In the genomic region with DNA sequence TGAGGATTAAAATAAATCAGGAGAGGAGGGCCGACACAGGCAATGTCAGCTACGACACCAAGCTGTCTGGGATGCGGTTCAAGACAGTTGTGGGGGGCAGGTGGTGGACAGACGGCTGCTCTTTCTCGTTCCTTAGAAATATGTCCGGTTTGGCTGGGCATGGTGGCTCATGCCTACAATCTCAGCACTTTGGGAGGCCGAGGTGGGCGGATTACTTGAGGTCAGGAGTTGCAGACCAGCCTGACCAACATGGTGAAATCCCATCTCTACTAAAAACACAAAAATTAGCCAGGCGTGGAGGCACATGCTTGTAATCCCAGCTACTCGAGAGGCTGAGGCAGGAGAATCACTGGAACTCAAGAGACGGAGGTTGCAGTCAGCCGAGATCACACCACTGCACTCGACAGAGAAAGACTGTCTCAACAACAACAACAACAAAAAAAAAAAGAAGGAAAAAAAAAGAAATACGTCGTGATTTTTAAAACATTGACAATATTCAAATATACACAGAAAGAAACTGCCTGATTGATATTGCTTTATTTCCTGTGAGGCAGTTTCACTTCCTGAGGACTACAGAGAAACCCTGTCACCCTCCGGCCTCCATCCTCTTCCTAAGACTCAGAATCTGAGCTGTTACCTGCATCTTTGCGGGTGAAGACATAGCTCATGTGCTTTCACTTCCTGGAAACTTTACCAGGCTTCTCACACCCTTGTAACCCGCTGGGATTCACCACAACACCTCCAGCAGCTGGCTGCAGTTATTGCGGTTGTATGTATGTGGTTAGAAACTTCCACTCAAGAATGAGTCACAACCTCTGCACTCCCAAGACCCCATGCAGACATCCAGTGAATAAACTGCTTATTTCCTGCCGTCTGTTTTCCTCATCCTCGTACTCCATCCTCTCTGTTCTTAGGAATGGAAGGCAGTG, we compare ENCODE assay signal across 8 cellular contexts.
DNase-seq lines count a peak whose midpoint lies in the region; ATAC-seq lines count a peak whose summit lies in the region.

No MANE protein-coding gene starts in this region.

- H3K36me3 Mint-ChIP-seq in naive B cell = no peaks in the 10 kb centered on the region

- peaks cover 54 to 77% (median 63%) of the 10 kb centered on the region in 3 donors for H3K4me1 Mint-ChIP-seq in naive B cell

- H3K4me1 ChIP-seq in adipocyte (ENCODE audit: control insufficient read depth, insufficient read depth, low read length) = no peaks in the 10 kb centered on the region

- peak overlapping the region; percentile 52 to 98 (median 96) for H3K27ac Mint-ChIP-seq in naive B cell

- DNase-seq in AG08396 (ENCODE audit: low spot score) (peak; percentile 75), GM19238 (ENCODE audit: insufficient read length, low spot score) (peak; percentile 39), SKM-1 (lab: John Stamatoyannopoulos, UW; ENCODE audit: unreplicated experiment) (peak; percentile 24), adipocyte (ENCODE audit: low read depth) (peak; percentile 64), naive B cell (peak; percentile 87), anterior cingulate cortex (lab: John Stamatoyannopoulos, UW) (no peak), hypothalamus (lab: John Stamatoyannopoulos, UW) (no peak)

- H3K27me3 Mint-ChIP-seq in naive B cell = no peaks in the 10 kb centered on the region

- no peak overlapping the region for H3K4me3 ChIP-seq in adipocyte (ENCODE audit: low read length)

- no peaks in the 10 kb centered on the region for H3K9me3 Mint-ChIP-seq in naive B cell

- H3K9ac ChIP-seq in adipocyte (ENCODE audit: low read length) = no peak overlapping the region

- H3K9me3 ChIP-seq in adipocyte (ENCODE audit: control insufficient read depth, low read length) = no peaks in the 10 kb centered on the region

- H3K4me3 Mint-ChIP-seq in naive B cell = peak overlapping the region; percentile 66 to 91 (median 87)

- no peaks in the 10 kb centered on the region for H3K27me3 ChIP-seq in adipocyte (replicated peaks; ENCODE audit: control insufficient read depth, insufficient read depth, low read length)

- peak; percentile 90 for ATAC-seq in HG03280 (IDR thresholded peaks at IDR 0.05; ENCODE audit: unreplicated experiment)
- ATAC-seq in naive B cell (ENCODE audit: low read depth in 2 of 2) = peak; percentile 90 to 96

- H3K36me3 ChIP-seq in adipocyte (ENCODE audit: control insufficient read depth, insufficient read depth, low read length, severe bottlenecking) = peaks cover 4% of the 10 kb centered on the region

Comparison
In these comparisons a context has a peak if more than half of its experiments do, and no peak if none do; other contexts are left out.
1. DNase-seq: peak in AG08396 (single experiment), GM19238 (single experiment), SKM-1 (single experiment), adipocyte (single experiment) and naive B cell (single experiment); none in anterior cingulate cortex (0 of 58) and hypothalamus (0 of 51).